25 cellular contexts compared by ENCODE assay signal in the genomic region with DNA sequence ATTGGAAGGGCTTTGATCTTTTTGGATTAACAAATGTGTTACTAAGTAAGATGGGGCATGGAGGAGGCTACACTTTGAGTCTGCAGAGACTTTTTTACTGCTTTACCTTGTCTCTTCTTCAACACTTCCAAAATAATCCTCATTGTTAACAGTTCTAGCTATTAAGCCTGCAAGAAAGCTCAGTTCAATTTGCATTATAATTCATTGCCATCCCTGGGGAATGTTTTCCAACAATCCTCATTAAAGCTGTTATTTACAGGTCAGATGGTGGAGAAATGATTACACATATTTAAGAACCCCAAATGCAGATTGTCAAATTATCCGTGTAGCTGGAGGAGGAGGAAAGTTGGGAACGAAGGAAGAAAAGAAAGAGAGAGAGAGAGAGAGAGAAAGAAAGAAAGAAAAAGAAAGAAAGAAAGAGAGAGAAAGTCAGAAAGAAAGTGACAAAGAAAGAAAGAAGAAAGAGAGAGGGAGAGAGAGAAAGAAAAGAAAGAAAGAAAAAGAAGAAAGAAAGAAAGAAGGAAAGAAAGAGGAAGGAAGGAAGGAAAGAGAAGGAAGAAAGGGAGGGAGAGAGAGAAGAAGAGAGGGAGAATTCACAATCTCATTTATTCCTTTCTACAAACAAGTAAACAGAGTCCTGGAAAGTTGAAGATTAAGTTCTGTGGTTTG.
"Had no signal": no experiment of that assay in that cellular context is flagged by ENCODE, and none has a peak within 500 bp of the region (broad histone marks: within the 10 kb centered on the region; RNA-seq: fewer than 3 reads in every experiment).

No MANE protein-coding gene starts in this region.

- H3K36me3 ChIP-seq: brain microvascular endothelial cell, cardiac muscle cell had no signal

- H3K9me3 Mint-ChIP-seq: activated CD4-positive, alpha-beta memory T cell treated with anti-CD3 and anti-CD28 coated beads, Interleukin-2, amount 10 ng/mL, durations not matched to agents 7 days and 5 days; activated naive CD4-positive, alpha-beta T cell treated with anti-CD3 and anti-CD28 coated beads, Interleukin-2, amount 10 ng/mL, durations not matched to agents 7 days and 5 days; activated naive CD8-positive, alpha-beta T cell treated with anti-CD3 and anti-CD28 coated beads for 36 hours; activated T-helper 2 cell treated with anti-CD3 and anti-CD28 coated beads, Interferon-gamma antibody, Interleukin-2, Interleukin-4, amounts not matched to agents 10 μg/mL and 5 μg/mL and 100 μg/mL, durations not matched to agents 14 hours and 24 hours and 36 hours had no signal

- H3K36me3 Mint-ChIP-seq: activated naive CD4-positive, alpha-beta T cell treated with anti-CD3 and anti-CD28 coated beads, Interleukin-2, amount 10 ng/mL, durations not matched to agents 7 days and 5 days; activated naive CD8-positive, alpha-beta T cell treated with anti-CD3 and anti-CD28 coated beads for 36 hours had no signal

- H3K27me3 ChIP-seq: brain microvascular endothelial cell, cardiac muscle cell had no signal

- H3K27ac ChIP-seq: brain microvascular endothelial cell, cardiac muscle cell, SK-N-MC, VCaP had no signal

- H3K4me1 Mint-ChIP-seq: activated CD4-positive, alpha-beta memory T cell treated with anti-CD3 and anti-CD28 coated beads, Interleukin-2, amount 10 ng/mL, durations not matched to agents 7 days and 5 days; activated CD4-positive, alpha-beta T cell treated with anti-CD3 and anti-CD28 coated beads for 36 hours; activated naive CD4-positive, alpha-beta T cell treated with anti-CD3 and anti-CD28 coated beads, Interleukin-2, amount 10 ng/mL, durations not matched to agents 7 days and 5 days; activated naive CD8-positive, alpha-beta T cell treated with anti-CD3 and anti-CD28 coated beads for 36 hours had no signal

- ATAC-seq: activated CD4-positive, alpha-beta T cell treated with anti-CD3 and anti-CD28 coated beads for 36 hours; Panc1; Right ventricle myocardium inferior had no signal

- H3K27me3 Mint-ChIP-seq: activated CD4-positive, alpha-beta memory T cell treated with anti-CD3 and anti-CD28 coated beads, Interleukin-2, amount 10 ng/mL, durations not matched to agents 7 days and 5 days; activated naive CD4-positive, alpha-beta T cell treated with anti-CD3 and anti-CD28 coated beads, Interleukin-2, amount 10 ng/mL, durations not matched to agents 7 days and 5 days had no signal

- DNase-seq: activated CD4-positive, alpha-beta memory T cell treated with anti-CD3 and anti-CD28 coated beads, Interleukin-2, amount 10 ng/mL, durations not matched to agents 7 days and 5 days; activated CD4-positive, alpha-beta T cell treated with anti-CD3 and anti-CD28 coated beads for 36 hours; activated CD4-positive, alpha-beta T cell treated with anti-CD3 and anti-CD28 coated beads, Interleukin-2, amount 50 U/mL, for 1 hour; activated gamma-delta T cell treated with Interleukin-2 at 50 U/mL for 16 hours; activated naive CD4-positive, alpha-beta T cell treated with anti-CD3 and anti-CD28 coated beads, Interleukin-2, amount 10 ng/mL, durations not matched to agents 7 days and 5 days; activated naive CD8-positive, alpha-beta T cell treated with anti-CD3 and anti-CD28 coated beads for 36 hours; activated T-cell treated with anti-CD3 and anti-CD28 coated beads for 4 hours; activated T-cell treated with anti-CD3 and anti-CD28 coated beads, Interleukin-2, amount 50 U/mL, for 48 hours; brain microvascular endothelial cell; NCI-H1092; NCI-H1417; NCI-H1930; NCI-H2107; NCI-H446; NCI-H526; NCI-H82; OCI-M1; RPMI8226; T-helper 1 cell had no signal

- H3K4me3 ChIP-seq: cardiac muscle cell, SK-N-MC had no signal

- H3K27ac Mint-ChIP-seq: activated CD4-positive, alpha-beta memory T cell treated with anti-CD3 and anti-CD28 coated beads, Interleukin-2, amount 10 ng/mL, durations not matched to agents 7 days and 5 days; activated CD4-positive, alpha-beta T cell treated with anti-CD3 and anti-CD28 coated beads for 36 hours; activated naive CD4-positive, alpha-beta T cell treated with anti-CD3 and anti-CD28 coated beads, Interleukin-2, amount 10 ng/mL, durations not matched to agents 7 days and 5 days; activated naive CD8-positive, alpha-beta T cell treated with anti-CD3 and anti-CD28 coated beads for 36 hours; activated T-helper 2 cell treated with anti-CD3 and anti-CD28 coated beads, Interferon-gamma antibody, Interleukin-2, Interleukin-4, amounts not matched to agents 10 μg/mL and 5 μg/mL and 100 μg/mL, durations not matched to agents 14 hours and 24 hours and 36 hours had no signal

- H3K4me3 Mint-ChIP-seq: activated CD4-positive, alpha-beta memory T cell treated with anti-CD3 and anti-CD28 coated beads, Interleukin-2, amount 10 ng/mL, durations not matched to agents 7 days and 5 days; activated CD4-positive, alpha-beta T cell treated with anti-CD3 and anti-CD28 coated beads for 36 hours; activated naive CD4-positive, alpha-beta T cell treated with anti-CD3 and anti-CD28 coated beads, Interleukin-2, amount 10 ng/mL, durations not matched to agents 7 days and 5 days; activated naive CD8-positive, alpha-beta T cell treated with anti-CD3 and anti-CD28 coated beads for 36 hours had no signal
